Comparison of ENCODE assay signal across 8 cellular contexts in genomic region chr3:195958736-195959135, GRCh38. TPM values are rescaled to one million over a fixed set of nuclear protein-coding genes. Genes with fewer than 3 reads are reported as not detected.
DNase-seq lines count a peak whose midpoint lies in the region.
"Not testable (repeated sequence)": the region's sequence is repeated elsewhere in the genome, so short reads cannot be mapped to it uniquely, and the experiment has no call there.

No MANE protein-coding gene starts in this region.

- peak; percentile 60 for DNase-seq in activated CD4-positive, alpha-beta T cell treated with anti-CD3 and anti-CD28 coated beads, Interleukin-2, amount 10 ng/mL, durations not matched to agents 24 days and 14 days
- not testable (repeated sequence) for DNase-seq in activated T-helper 2 cell treated with anti-CD3 and anti-CD28 coated beads, Interferon-gamma antibody, Interleukin-2, Interleukin-4, amounts not matched to agents 10 μg/mL and 5 μg/mL and 100 μg/mL, durations not matched to agents 14 hours and 24 hours and 36 hours (ENCODE audit: low spot score)
- DNase-seq in dermis blood vessel endothelial cell (peak; percentile 13), inferior parietal cortex (ENCODE audit: extremely low spot score) (peak; percentile 30), mesenteric fat pad (ENCODE audit: low spot score) (peak; percentile 74), posterior cingulate gyrus (peak in 9 of 10 donors; percentile 34 to 95 (median 78))

- H3K36me3 ChIP-seq in BLaER1 treated with 17β-estradiol and CSF1 and Interleukin-3, amounts not matched to agents 10 nM and 100 nM, result peaks cover 13 to 45% (median 34%) of the 10 kb centered on the region in 11 experiments
- H3K36me3 ChIP-seq in stomach smooth muscle (ENCODE audit: control insufficient read depth in 2 of 2, insufficient read depth in 2 of 2, low read length in 2 of 2), result not testable (repeated sequence)

- not testable (repeated sequence) for H3K27me3 Mint-ChIP-seq in activated CD4-positive, alpha-beta T cell treated with anti-CD3 and anti-CD28 coated beads, Interleukin-2, amount 10 ng/mL, durations not matched to agents 24 days and 14 days; activated T-helper 2 cell treated with anti-CD3 and anti-CD28 coated beads, Interferon-gamma antibody, Interleukin-2, Interleukin-4, amounts not matched to agents 10 μg/mL and 5 μg/mL and 100 μg/mL, durations not matched to agents 14 hours and 24 hours and 36 hours (ENCODE audit: low read depth)

- peaks cover 25% of the 10 kb centered on the region for H3K4me1 Mint-ChIP-seq in activated CD4-positive, alpha-beta T cell treated with anti-CD3 and anti-CD28 coated beads, Interleukin-2, amount 10 ng/mL, durations not matched to agents 24 days and 14 days
- H3K4me1 Mint-ChIP-seq in activated T-helper 2 cell treated with anti-CD3 and anti-CD28 coated beads, Interferon-gamma antibody, Interleukin-2, Interleukin-4, amounts not matched to agents 10 μg/mL and 5 μg/mL and 100 μg/mL, durations not matched to agents 14 hours and 24 hours and 36 hours (ENCODE audit: low read depth), result peaks cover 35% of the 10 kb centered on the region

- H3K4me1 ChIP-seq in BLaER1 treated with 17β-estradiol and CSF1 and Interleukin-3, amounts not matched to agents 10 nM and 100 nM, result peaks cover 9 to 36% (median 16%) of the 10 kb centered on the region in 10 experiments
- H3K4me1 ChIP-seq in stomach smooth muscle (ENCODE audit: control insufficient read depth, insufficient read depth, low read length), result not testable (repeated sequence)

- H3K4me3 ChIP-seq in BLaER1 treated with 17β-estradiol and CSF1 and Interleukin-3, amounts not matched to agents 10 nM and 100 nM; stomach smooth muscle (ENCODE audit: low read length in 2 of 2): not testable (repeated sequence)

- H3K9me3 ChIP-seq in BLaER1 treated with 17β-estradiol and CSF1 and Interleukin-3, amounts not matched to agents 10 nM and 100 nM (replicated peaks in 1 of 11), result peaks cover 0 to 18% (median 5%) of the 10 kb centered on the region in 11 experiments; a peak in 12 of 22 replicates
- H3K9me3 ChIP-seq in stomach smooth muscle (ENCODE audit: control insufficient read depth in 2 of 2, low read length in 2 of 2), result not testable (repeated sequence)

- not testable (repeated sequence) for H3K4me3 Mint-ChIP-seq in activated CD4-positive, alpha-beta T cell treated with anti-CD3 and anti-CD28 coated beads, Interleukin-2, amount 10 ng/mL, durations not matched to agents 24 days and 14 days; activated T-helper 2 cell treated with anti-CD3 and anti-CD28 coated beads, Interferon-gamma antibody, Interleukin-2, Interleukin-4, amounts not matched to agents 10 μg/mL and 5 μg/mL and 100 μg/mL, durations not matched to agents 14 hours and 24 hours and 36 hours (ENCODE audit: low read depth)

- intact Hi-C loops in activated CD4-positive, alpha-beta T cell treated with anti-CD3 and anti-CD28 coated beads, Interleukin-2, amount 10 ng/mL, durations not matched to agents 24 days and 14 days (cut with micrococcal nuclease), result loop anchor here (10.0 kb wide), 1 partner anchor 54 kb away; the partner anchor contains the start of gene TNK2
- intact Hi-C loops in activated T-helper 2 cell treated with anti-CD3 and anti-CD28 coated beads, Interferon-gamma antibody, Interleukin-2, Interleukin-4, amounts not matched to agents 10 μg/mL and 5 μg/mL and 100 μg/mL, durations not matched to agents 14 hours and 24 hours and 36 hours (cut with micrococcal nuclease); posterior cingulate gyrus (cut with DNase I): not testable (repeated sequence)

- not testable (repeated sequence) for H3K27me3 ChIP-seq in BLaER1 treated with 17β-estradiol and CSF1 and Interleukin-3, amounts not matched to agents 10 nM and 100 nM; stomach smooth muscle (ENCODE audit: control insufficient read depth in 1 of 2, insufficient read depth in 2 of 2, low read length in 2 of 2)

- H3K9ac ChIP-seq in BLaER1 treated with 17β-estradiol and CSF1 and Interleukin-3, amounts not matched to agents 10 nM and 100 nM, result peak overlapping the region in 4 of 11 experiments; percentile 42 to 60 (median 50); a peak in 5 of 22 replicates
- H3K9ac ChIP-seq in stomach smooth muscle (ENCODE audit: low read length in 2 of 2), result not testable (repeated sequence)

- peak overlapping the region; percentile 71 for H3K27ac Mint-ChIP-seq in activated CD4-positive, alpha-beta T cell treated with anti-CD3 and anti-CD28 coated beads, Interleukin-2, amount 10 ng/mL, durations not matched to agents 24 days and 14 days
- peak overlapping the region; percentile 88 for H3K27ac Mint-ChIP-seq in activated T-helper 2 cell treated with anti-CD3 and anti-CD28 coated beads, Interferon-gamma antibody, Interleukin-2, Interleukin-4, amounts not matched to agents 10 μg/mL and 5 μg/mL and 100 μg/mL, durations not matched to agents 14 hours and 24 hours and 36 hours

- H4K20me1 ChIP-seq in BLaER1 treated with 17β-estradiol and CSF1 and Interleukin-3, amounts not matched to agents 10 nM and 100 nM, result peaks cover 0 to 14% (median 0%) of the 10 kb centered on the region in 11 experiments; a peak in 3 of 22 replicates

- not testable (repeated sequence) for H3K9me3 Mint-ChIP-seq in activated CD4-positive, alpha-beta T cell treated with anti-CD3 and anti-CD28 coated beads, Interleukin-2, amount 10 ng/mL, durations not matched to agents 24 days and 14 days; activated T-helper 2 cell treated with anti-CD3 and anti-CD28 coated beads, Interferon-gamma antibody, Interleukin-2, Interleukin-4, amounts not matched to agents 10 μg/mL and 5 μg/mL and 100 μg/mL, durations not matched to agents 14 hours and 24 hours and 36 hours

- peak overlapping the region in 4 of 11 experiments; percentile 49 to 52 (median 51); a peak in 5 of 22 replicates for H3K27ac ChIP-seq in BLaER1 treated with 17β-estradiol and CSF1 and Interleukin-3, amounts not matched to agents 10 nM and 100 nM
- H3K27ac ChIP-seq in stomach smooth muscle (ENCODE audit: low read length), result peak overlapping the region; percentile 18

- H3K4me2 ChIP-seq in BLaER1 treated with 17β-estradiol and CSF1 and Interleukin-3, amounts not matched to agents 10 nM and 100 nM, result peak overlapping the region; percentile 55 to 87 (median 81)

- H3K36me3 Mint-ChIP-seq in activated CD4-positive, alpha-beta T cell treated with anti-CD3 and anti-CD28 coated beads, Interleukin-2, amount 10 ng/mL, durations not matched to agents 24 days and 14 days (ENCODE audit: low read depth), result peaks cover 43% of the 10 kb centered on the region
- peaks cover 53% of the 10 kb centered on the region for H3K36me3 Mint-ChIP-seq in activated T-helper 2 cell treated with anti-CD3 and anti-CD28 coated beads, Interferon-gamma antibody, Interleukin-2, Interleukin-4, amounts not matched to agents 10 μg/mL and 5 μg/mL and 100 μg/mL, durations not matched to agents 14 hours and 24 hours and 36 hours (ENCODE audit: low read depth)

RNA-seq across cellular contexts. Expression of gene TNK2, which starts 50.4 kb away (rescaled TPM):
- total RNA-seq in activated CD4-positive, alpha-beta T cell treated with anti-CD3 and anti-CD28 coated beads, Interleukin-2, amount 10 ng/mL, durations not matched to agents 24 days and 14 days, result 101 and 110 TPM in 2 replicates
- 122 and 123 TPM in 2 replicates for total RNA-seq in activated T-helper 2 cell treated with anti-CD3 and anti-CD28 coated beads, Interferon-gamma antibody, Interleukin-2, Interleukin-4, amounts not matched to agents 10 μg/mL and 5 μg/mL and 100 μg/mL, durations not matched to agents 14 hours and 24 hours and 36 hours
- total RNA-seq in dermis blood vessel endothelial cell, result 16.6 and 20.1 TPM in 2 replicates
- 40.5 TPM for total RNA-seq in mesenteric fat pad
